1 cellular context compared by ENCODE assay signal in genomic region chr9:134668977-134669376, GRCh38. TPM values are rescaled to one million over a fixed set of nuclear protein-coding genes. Genes with fewer than 3 reads are reported as not detected.
"Had no signal": no experiment of that assay in that cellular context is flagged by ENCODE, and none has a peak within 500 bp of the region (broad histone marks: within the 10 kb centered on the region; RNA-seq: fewer than 3 reads in every experiment).

No MANE protein-coding gene starts in this region.

RNA-seq across cellular contexts. Expression of gene COL5A1, which starts 27.4 kb away (rescaled TPM):
- total RNA-seq: natural killer cell treated with Interleukin-12 subunit alpha and Interleukin-12 subunit beta and Interleukin-15 and Interleukin-18, amount 100 ng/mL, for 72 hours had no signal
